Comparison of ENCODE assay signal across 2 cellular contexts in the genomic region with DNA sequence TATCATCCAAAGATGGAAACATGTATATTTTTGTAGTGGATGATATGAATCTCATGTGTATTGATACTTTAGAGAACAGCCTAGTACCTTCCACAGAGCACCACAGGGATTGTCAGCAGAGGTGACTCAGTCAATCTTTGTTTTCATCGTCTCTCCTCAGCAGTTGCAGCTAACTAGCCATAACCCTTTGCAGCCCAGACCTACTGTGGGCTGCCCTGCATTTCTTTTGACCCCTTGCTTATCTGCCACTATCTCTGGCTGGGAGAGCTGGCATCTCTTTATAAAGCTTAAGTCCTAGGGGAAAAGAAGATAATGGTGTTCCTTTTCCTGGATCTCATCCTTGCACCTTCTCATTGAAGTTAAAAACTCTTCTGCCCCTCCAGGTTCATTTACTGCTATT.
TF ChIP-seq lines count a peak whose summit lies in the region.

No MANE protein-coding gene starts in this region.

TF ChIP-seq in GM12878, 131 proteins besides CTCF, POLR2A, EP300 and RAD21:
- TF ChIP-seq POLR2AphosphoS2 (IDR thresholded peaks at IDR 0.05; ENCODE audit: low read depth, low read length), result 0 out of 2 replicates have a peak, but pooled peaks have one; percentile 18
- no peak for TF ChIP-seq TBL1XR1 (IDR thresholded peaks at IDR 0.05; ENCODE audit: low read depth, low read length)

TF ChIP-seq in SK-N-SH treated with all-trans-retinoic acid at 6 μM for 48 hours, 23 proteins besides CTCF, POLR2A, EP300 and RAD21:
- TF ChIP-seq, protein P1, sequence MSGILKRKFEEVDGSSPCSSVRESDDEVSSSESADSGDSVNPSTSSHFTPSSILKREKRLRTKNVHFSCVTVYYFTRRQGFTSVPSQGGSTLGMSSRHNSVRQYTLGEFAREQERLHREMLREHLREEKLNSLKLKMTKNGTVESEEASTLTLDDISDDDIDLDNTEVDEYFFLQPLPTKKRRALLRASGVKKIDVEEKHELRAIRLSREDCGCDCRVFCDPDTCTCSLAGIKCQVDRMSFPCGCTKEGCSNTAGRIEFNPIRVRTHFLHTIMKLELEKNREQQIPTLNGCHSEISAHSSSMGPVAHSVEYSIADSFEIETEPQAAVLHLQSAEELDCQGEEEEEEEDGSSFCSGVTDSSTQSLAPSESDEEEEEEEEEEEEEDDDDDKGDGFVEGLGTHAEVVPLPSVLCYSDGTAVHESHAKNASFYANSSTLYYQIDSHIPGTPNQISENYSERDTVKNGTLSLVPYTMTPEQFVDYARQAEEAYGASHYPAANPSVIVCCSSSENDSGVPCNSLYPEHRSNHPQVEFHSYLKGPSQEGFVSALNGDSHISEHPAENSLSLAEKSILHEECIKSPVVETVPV (CRISPR knock-in tag; IDR thresholded peaks at IDR 0.05), result no peak
- TF ChIP-seq ZC3H10 (CRISPR knock-in tag; IDR thresholded peaks at IDR 0.05), result no peak
- no peak for TF ChIP-seq ISL1 (CRISPR knock-in tag; IDR thresholded peaks at IDR 0.05)
- TF ChIP-seq SNAI2 (CRISPR knock-in tag; IDR thresholded peaks at IDR 0.05), result no peak
- no peak for TF ChIP-seq PPARA (CRISPR knock-in tag; IDR thresholded peaks at IDR 0.05; ENCODE audit: borderline replicate concordance)
TF ChIP-seq in SK-N-SH treated with all-trans-retinoic acid at 6 μM for 48 hours: peak in this region for 0.
